In genomic region chr2:104769096-104769495, GRCh38 we compare ENCODE assay signal across 20 cellular contexts.
DNase-seq lines count a peak whose midpoint lies in the region; ATAC-seq and TF ChIP-seq lines count a peak whose summit lies in the region.
"Had no signal": no experiment of that assay in that cellular context is flagged by ENCODE, and none has a peak within 500 bp of the region (broad histone marks: within the 10 kb centered on the region; RNA-seq: fewer than 3 reads in every experiment).

No MANE protein-coding gene starts in this region.

- no peaks in the 10 kb centered on the region for H3K79me2 ChIP-seq in fibroblast of lung (ENCODE audit: control insufficient read depth, insufficient read depth, low read length)

- H3K4me1 ChIP-seq in fibroblast of lung (ENCODE audit: control insufficient read depth, extremely low read depth, insufficient read depth, low read length) (no peaks in the 10 kb centered on the region), heart right ventricle (peaks cover 0 to 8% (median 0%) of the 10 kb centered on the region in 9 donors), ovary (ENCODE audit: insufficient read depth) (no peaks in the 10 kb centered on the region)
- H3K4me1 ChIP-seq: breast epithelium had no signal

- no peak for TF ChIP-seq CTCF in fibroblast of lung (conservative IDR thresholded peaks at IDR 0.05 in 1 of 2, IDR thresholded peaks at IDR 0.05 in 1 of 2; ENCODE audit: low read depth in 1 of 2, low read length in 2 of 2)
- TF ChIP-seq CTCF in heart right ventricle (IDR thresholded peaks at IDR 0.05) = no peak
- no peak for TF ChIP-seq CTCF in ovary (IDR thresholded peaks at IDR 0.05)

- H3K27me3 ChIP-seq in fibroblast of lung (ENCODE audit: control insufficient read depth, insufficient read depth, low read length) = no peaks in the 10 kb centered on the region
- H3K27me3 ChIP-seq in heart right ventricle = peaks cover 0 to 2% (median 0%) of the 10 kb centered on the region in 7 donors
- no peaks in the 10 kb centered on the region for H3K27me3 ChIP-seq in H7 (ENCODE audit: control insufficient read depth, insufficient read depth, low read length)
- H3K27me3 ChIP-seq in ovary = no peaks in the 10 kb centered on the region
- H3K27me3 ChIP-seq: breast epithelium had no signal

- no peak overlapping the region for H3K4me3 ChIP-seq in fibroblast of lung (replicated peaks in 1 of 4; ENCODE audit: control extremely low read depth in 1 of 4, insufficient read depth in 1 of 4, low read depth in 3 of 4, low read length in 4 of 4)
- no peak overlapping the region for H3K4me3 ChIP-seq in heart right ventricle
- no peak overlapping the region for H3K4me3 ChIP-seq in H7 (ENCODE audit: insufficient read depth, low read depth, low read length)
- H3K4me3 ChIP-seq in ovary = no peak overlapping the region
- H3K4me3 ChIP-seq: breast epithelium, skin epidermis had no signal

- no peaks in the 10 kb centered on the region for H4K20me1 ChIP-seq in fibroblast of lung (ENCODE audit: control insufficient read depth, extremely low read depth, insufficient read depth, low read length)

- no peak overlapping the region for H3K4me2 ChIP-seq in fibroblast of lung (ENCODE audit: extremely low read depth, insufficient read depth, low read length)

- intact Hi-C loops in heart right ventricle (cut with DNase I) = no loop called here
- intact Hi-C loops in ovary (cut with DNase I) = no loop called here

- no peak for TF ChIP-seq POLR2A in ovary (IDR thresholded peaks at IDR 0.05)

- no peak overlapping the region for H3K9ac ChIP-seq in fibroblast of lung (ENCODE audit: insufficient read depth, low read length)

- no peak overlapping the region for H3K27ac ChIP-seq in fibroblast of lung (ENCODE audit: insufficient read depth, low read length)
- H3K27ac ChIP-seq in heart right ventricle = no peak overlapping the region
- no peak overlapping the region for H3K27ac ChIP-seq in ovary
- H3K27ac ChIP-seq: breast epithelium, skin epidermis had no signal

- H2AFZ ChIP-seq in fibroblast of lung (ENCODE audit: low read length) = no peak overlapping the region

- no peak for TF ChIP-seq EP300 in ovary (IDR thresholded peaks at IDR 0.05)

- no peak for ATAC-seq in heart right ventricle

- DNase-seq in CD1c-positive myeloid dendritic cell (ENCODE audit: extremely low spot score) (peak; percentile 77), amniotic stem cell (lab: John Stamatoyannopoulos, UW) (peak; percentile 38), fibroblast of lung (ENCODE audit: low read depth in 2 of 2) (peak; percentile 8 to 96), non-pigmented ciliary epithelial cell (ENCODE audit: low read depth) (peak; percentile 81), heart right ventricle (no peak), NCI-H748 (lab: John Stamatoyannopoulos, UW; ENCODE audit: unreplicated experiment) (no peak), H7 (no peak), ovary (no peak)
- DNase-seq: activated B cell treated with CpG ODN at 0.5 μM for 24 hours; activated gamma-delta T cell treated with Interleukin-2 at 50 U/mL for 16 hours; COR-L47; effector memory CD4-positive, alpha-beta T cell; immature natural killer cell; NCI-H1092 treated with DMSO at 0.1 percent for 48 hours; NK-92 treated with Interleukin-12 subunit alpha and Interleukin-12 subunit beta, amount 100 ng/mL, for 24 hours; nucleus accumbens; Right ventricle myocardium superior; stimulated activated naive B cell treated with anti-CD40 and anti-IgM and Interleukin-4, amounts not matched to agents 10 μg/mL and 1 μg/mL and 100 μg/mL, for 72 hours had no signal

- H3K9me3 ChIP-seq in fibroblast of lung (ENCODE audit: control insufficient read depth, insufficient read depth, low read depth, low read length) (no peaks in the 10 kb centered on the region), heart right ventricle (peaks cover 0 to 17% (median 4%) of the 10 kb centered on the region in 11 donors), ovary (no peaks in the 10 kb centered on the region)
- H3K9me3 ChIP-seq: breast epithelium had no signal

- H3K36me3 ChIP-seq in fibroblast of lung (ENCODE audit: control insufficient read depth, insufficient read depth, low read length) = no peaks in the 10 kb centered on the region
- no peaks in the 10 kb centered on the region for H3K36me3 ChIP-seq in heart right ventricle
- H3K36me3 ChIP-seq in H7 (replicated peaks; ENCODE audit: control insufficient read depth, insufficient read depth, low read length) = no peaks in the 10 kb centered on the region
- no peaks in the 10 kb centered on the region for H3K36me3 ChIP-seq in ovary
- H3K36me3 ChIP-seq: breast epithelium had no signal

- WGBS in heart right ventricle, 2 donors = 90 to 93% methylated on average over 1 of the region's 1 CpG
- 88 to 94% (median 93%) methylated on average over 1 of the region's 1 CpG for WGBS in ovary, 3 donors

Comparison
In these comparisons a context has a peak if more than half of its experiments do, and no peak if none do; other contexts are left out.
1. DNase-seq: peak in CD1c-positive myeloid dendritic cell (single experiment), amniotic stem cell (single experiment), fibroblast of lung (2 of 2) and non-pigmented ciliary epithelial cell (single experiment); none in heart right ventricle (0 of 2), NCI-H748 (single experiment), H7 (single experiment) and ovary (0 of 5).